1 cellular context compared by ENCODE assay signal in genomic region chr17:40980117-40980516, GRCh38.
TF ChIP-seq lines count a peak whose summit lies in the region.

No MANE protein-coding gene starts in this region.

TF ChIP-seq in WTC11, 78 proteins besides CTCF, POLR2A, EP300 and RAD21 (continued from another document):
- no peak for TF ChIP-seq ZNF532 (CRISPR knock-in tag; IDR thresholded peaks at IDR 0.05; ENCODE audit: borderline replicate concordance)
